Comparison of ENCODE assay signal across 8 cellular contexts in the genomic region with DNA sequence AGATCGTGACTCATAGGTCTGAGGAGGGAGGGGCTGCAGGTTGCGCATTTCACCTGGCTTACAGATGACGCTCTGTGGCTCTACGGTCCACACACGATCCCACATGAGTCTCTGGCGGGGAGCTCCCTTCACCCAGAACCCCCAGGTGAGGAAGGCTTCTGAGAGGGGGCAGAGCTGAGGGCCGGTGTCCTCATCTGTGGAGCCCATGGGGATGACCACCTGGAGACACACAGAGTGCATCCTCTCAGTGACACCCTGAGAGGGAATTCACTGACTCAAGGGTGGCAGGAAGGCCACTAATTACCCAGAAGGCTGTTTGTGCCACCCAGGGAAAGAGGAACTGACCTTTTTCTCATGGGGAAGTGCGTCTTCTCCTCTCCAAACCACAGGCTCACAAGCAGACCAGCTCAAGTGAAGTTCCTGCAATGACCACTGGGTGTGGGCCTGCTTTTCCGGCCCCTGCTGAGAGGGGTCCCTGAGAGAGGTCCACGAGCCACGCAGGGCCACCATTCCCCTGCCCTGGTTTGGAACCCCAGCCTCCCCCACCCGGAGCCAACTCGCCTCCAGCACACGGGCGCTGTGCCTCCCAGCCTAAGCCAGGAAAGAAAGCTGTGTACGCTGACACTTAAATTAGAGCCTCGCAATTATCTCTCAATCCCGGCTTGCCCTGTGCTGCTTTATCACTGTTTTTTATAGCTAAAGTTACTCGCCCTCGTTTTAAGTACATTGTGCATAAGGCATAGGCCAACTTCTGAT.
A peak's percentile ranks its signal among the peaks of the same experiment; 100 is the strongest.
DNase-seq lines count a peak whose midpoint lies in the region; ATAC-seq, FAIRE-seq and TF ChIP-seq lines count a peak whose summit lies in the region.

No MANE protein-coding gene starts in this region.

- DNase-seq in H7 (peak; percentile 67), endothelial cell (ENCODE audit: low spot score) (peak; percentile 47), pancreas (peak in 1 of 6 donors; percentile 41), occipital lobe (lab: John Stamatoyannopoulos, UW) (no peak)
- no peak for DNase-seq in CD8-positive, alpha-beta memory T cell
- no peak for DNase-seq in stimulated activated CD4-positive, alpha-beta T cell treated with anti-CD3 and anti-CD28 coated beads, Interleukin-2, amount 100 ng/mL, for 24 hours

- H4K20me1 ChIP-seq in Loucy (ENCODE audit: insufficient read depth, low read length, poor library complexity, severe bottlenecking): no peaks in the 10 kb centered on the region

- TF ChIP-seq POLR2A in GM18505 (IDR thresholded peaks at IDR 0.05; ENCODE audit: borderline replicate concordance, extremely low read depth, insufficient read depth, insufficient read length): peak; percentile 55

- H3F3A ChIP-seq in Loucy (ENCODE audit: low read depth): no peaks in the 10 kb centered on the region

- peaks cover 7% of the 10 kb centered on the region for H3K27me3 Mint-ChIP-seq in endothelial cell (ENCODE audit: unreplicated experiment)
- peaks cover 8 to 25% of the 10 kb centered on the region in 2 donors for H3K27me3 Mint-ChIP-seq in CD8-positive, alpha-beta memory T cell

- H3K9me3 ChIP-seq in Loucy (ENCODE audit: insufficient read depth, low read depth, low read length): no peaks in the 10 kb centered on the region
- no peaks in the 10 kb centered on the region for H3K9me3 ChIP-seq in pancreas
- H3K9me3 ChIP-seq in CD8-positive, alpha-beta memory T cell (ENCODE audit: low read length): no peaks in the 10 kb centered on the region

- CTCF ChIA-PET in CD8-positive, alpha-beta memory T cell (lab: Charles Lee): no interaction called here

- H3K4me3 Mint-ChIP-seq in endothelial cell (ENCODE audit: unreplicated experiment): no peak overlapping the region
- no peak overlapping the region for H3K4me3 Mint-ChIP-seq in CD8-positive, alpha-beta memory T cell

- no peaks in the 10 kb centered on the region for H3K79me2 ChIP-seq in Loucy (ENCODE audit: insufficient read depth, low read length)

- no peaks in the 10 kb centered on the region for H3K36me3 Mint-ChIP-seq in endothelial cell (ENCODE audit: low read depth, unreplicated experiment)
- H3K36me3 Mint-ChIP-seq in CD8-positive, alpha-beta memory T cell: no peaks in the 10 kb centered on the region

- intact Hi-C loops in pancreas (cut with DNase I): no loop called here

- H2AFZ ChIP-seq in Loucy (ENCODE audit: low read length): no peak overlapping the region

- no peak overlapping the region for H3K27ac ChIP-seq in pancreas
- no peak overlapping the region for H3K27ac ChIP-seq in CD8-positive, alpha-beta memory T cell (ENCODE audit: low read depth, low read length)

- POLR2A ChIA-PET in CD8-positive, alpha-beta memory T cell (lab: Charles Lee): no interaction called here

- peak; percentile 45; the same call in 1 of the 2 replicates for TF ChIP-seq CTCF in Loucy (conservative IDR thresholded peaks at IDR 0.05; ENCODE audit: low read length)
- peak; percentile 73 for TF ChIP-seq CTCF in endothelial cell (IDR thresholded peaks at IDR 0.05; ENCODE audit: unreplicated experiment)
- peak in 2 of 4 donors; percentile 13 to 32 for TF ChIP-seq CTCF in pancreas (IDR thresholded peaks at IDR 0.05)

- H3K9me2 ChIP-seq in Loucy (replicated peaks; ENCODE audit: low read depth, low read length): no peaks in the 10 kb centered on the region

- no peaks in the 10 kb centered on the region for H3K4me1 ChIP-seq in Loucy (ENCODE audit: insufficient read depth, low read length, poor library complexity, severe bottlenecking)
- H3K4me1 ChIP-seq in pancreas: no peaks in the 10 kb centered on the region
- no peaks in the 10 kb centered on the region for H3K4me1 ChIP-seq in CD8-positive, alpha-beta memory T cell (ENCODE audit: insufficient read depth, low read length)

- no peak overlapping the region for H3K9ac ChIP-seq in Loucy (ENCODE audit: low read depth, low read length, poor library complexity, severe bottlenecking)

- FAIRE-seq in pancreas (lab: Jason Lieb, UNC): no peak

- WGBS in pancreas, 2 donors: 75 to 79% methylated on average over 20 of the region's 20 CpGs

- H3K36me3 ChIP-seq in H7 (replicated peaks; ENCODE audit: control insufficient read depth, insufficient read depth, low read length): no peaks in the 10 kb centered on the region
- no peaks in the 10 kb centered on the region for H3K36me3 ChIP-seq in Loucy (ENCODE audit: insufficient read depth, low read length)
- no peaks in the 10 kb centered on the region for H3K36me3 ChIP-seq in pancreas
- H3K36me3 ChIP-seq in CD8-positive, alpha-beta memory T cell (ENCODE audit: insufficient read depth, low read length): no peaks in the 10 kb centered on the region

- no peak overlapping the region for H3K4me2 ChIP-seq in Loucy (ENCODE audit: low read depth, low read length, poor library complexity, severe bottlenecking)

- no peaks in the 10 kb centered on the region for H3K4me1 Mint-ChIP-seq in endothelial cell (ENCODE audit: unreplicated experiment)
- H3K4me1 Mint-ChIP-seq in CD8-positive, alpha-beta memory T cell: no peaks in the 10 kb centered on the region

- H3K27ac Mint-ChIP-seq in endothelial cell (ENCODE audit: unreplicated experiment): no peak overlapping the region
- H3K27ac Mint-ChIP-seq in CD8-positive, alpha-beta memory T cell: no peak overlapping the region

- no peaks in the 10 kb centered on the region for H3K9me3 Mint-ChIP-seq in endothelial cell (ENCODE audit: unreplicated experiment)
- no peaks in the 10 kb centered on the region for H3K9me3 Mint-ChIP-seq in CD8-positive, alpha-beta memory T cell

- ATAC-seq in GM18505 (IDR thresholded peaks at IDR 0.05; ENCODE audit: unreplicated experiment) (peak; percentile 98), pancreas (peak in 3 of 4 donors; percentile 73 to 85 (median 83))

- no peaks in the 10 kb centered on the region for H3K27me3 ChIP-seq in H7 (ENCODE audit: control insufficient read depth, insufficient read depth, low read length)
- no peaks in the 10 kb centered on the region for H3K27me3 ChIP-seq in Loucy (ENCODE audit: insufficient read depth, low read length, poor library complexity, severe bottlenecking)
- no peaks in the 10 kb centered on the region for H3K27me3 ChIP-seq in pancreas
- H3K27me3 ChIP-seq in CD8-positive, alpha-beta memory T cell (ENCODE audit: insufficient read depth, low read length, poor library complexity, severe bottlenecking): no peaks in the 10 kb centered on the region

- no peak overlapping the region for H3K4me3 ChIP-seq in H7 (ENCODE audit: insufficient read depth, low read depth, low read length)
- no peak overlapping the region for H3K4me3 ChIP-seq in Loucy (ENCODE audit: low read length, poor library complexity, severe bottlenecking)
- no peak overlapping the region for H3K4me3 ChIP-seq in pancreas
- no peak overlapping the region for H3K4me3 ChIP-seq in CD8-positive, alpha-beta memory T cell (ENCODE audit: low read length)

Comparison
In these comparisons a context has a peak if more than half of its experiments do, and no peak if none do; other contexts are left out.
1. DNase-seq: peak in H7 (single experiment) and endothelial cell (single experiment); none in CD8-positive, alpha-beta memory T cell (0 of 5), stimulated activated CD4-positive, alpha-beta T cell treated with anti-CD3 and anti-CD28 coated beads, Interleukin-2, amount 100 ng/mL, for 24 hours (0 of 2) and occipital lobe (single experiment).